9 cellular contexts compared by ENCODE assay signal in genomic region chr21:42062543-42063022, GRCh38. TPM values are rescaled to one million over a fixed set of nuclear protein-coding genes. Genes with fewer than 3 reads are reported as not detected.
DNase-seq lines count a peak whose midpoint lies in the region; ATAC-seq, FAIRE-seq and TF ChIP-seq lines count a peak whose summit lies in the region.
"Had no signal": no experiment of that assay in that cellular context is flagged by ENCODE, and none has a peak within 500 bp of the region (broad histone marks: within the 10 kb centered on the region; RNA-seq: fewer than 3 reads in every experiment).

No MANE protein-coding gene starts in this region.

- H3K27ac Mint-ChIP-seq in CD4-positive, alpha-beta memory T cell, result peak overlapping the region; percentile 99 to 100 (median 99)
- H3K27ac Mint-ChIP-seq in stimulated activated memory B cell treated with anti-CD40 and anti-IgM and Interleukin-4, amounts not matched to agents 10 μg/mL and 1 μg/mL and 100 μg/mL, for 72 hours, result peak overlapping the region; percentile 91
- no peak overlapping the region for H3K27ac Mint-ChIP-seq in endodermal cell

- peaks cover 26 to 72% (median 51%) of the 10 kb centered on the region in 4 donors for H3K4me1 Mint-ChIP-seq in CD4-positive, alpha-beta memory T cell
- peaks cover 91% of the 10 kb centered on the region for H3K4me1 Mint-ChIP-seq in stimulated activated memory B cell treated with anti-CD40 and anti-IgM and Interleukin-4, amounts not matched to agents 10 μg/mL and 1 μg/mL and 100 μg/mL, for 72 hours
- peaks cover 38% of the 10 kb centered on the region for H3K4me1 Mint-ChIP-seq in endodermal cell

- TF ChIP-seq CTCF in HepG2 (CRISPR knock-in tag; IDR thresholded peaks at IDR 0.05), result no peak
- no peak for TF ChIP-seq CTCF in endodermal cell (conservative IDR thresholded peaks at IDR 0.05)

- intact Hi-C loops in CD4-positive, alpha-beta memory T cell (cut with micrococcal nuclease), result loop anchor here (1.0 to 5.0 kb wide), 6 partner anchors 46 to 912 kb away; partner anchors contain the start of genes MX2, PKNOX1, PRDM15 and ZBTB21
- intact Hi-C loops in HepG2 (cut with micrococcal nuclease; ENCODE audit: unreplicated experiment), result no loop called here

- no peak for TF ChIP-seq RAD21 in HepG2 (CRISPR knock-in tag; IDR thresholded peaks at IDR 0.05)

- H3K36me3 Mint-ChIP-seq in CD4-positive, alpha-beta memory T cell, result peaks cover 0 to 3% of the 10 kb centered on the region in 2 donors
- H3K36me3 Mint-ChIP-seq in stimulated activated memory B cell treated with anti-CD40 and anti-IgM and Interleukin-4, amounts not matched to agents 10 μg/mL and 1 μg/mL and 100 μg/mL, for 72 hours, result no peaks in the 10 kb centered on the region
- H3K36me3 Mint-ChIP-seq in endodermal cell (ENCODE audit: low read depth), result no peaks in the 10 kb centered on the region

- no peak overlapping the region for H3K4me2 ChIP-seq in HepG2 (ENCODE audit: low read depth, low read length)

- no peak for TF ChIP-seq POLR2A in HepG2 (IDR thresholded peaks at IDR 0.05; ENCODE audit: insufficient read depth in 1 of 2, low read depth in 2 of 2, low read length in 2 of 2)

- WGBS in HepG2 (ENCODE audit: low lambda C conversion rate), result 4% methylated on average over 5 of the region's 19 CpGs
- WGBS in endodermal cell (ENCODE audit: insufficient coverage in 1 of 2, insufficient read length in 1 of 2), 2 experiments, result 85 to 88% methylated on average over 14 to 19 of the region's 19 CpGs

- H3K4me3 ChIP-seq in CD4-positive, alpha-beta memory T cell (ENCODE audit: low read length in 2 of 2), result peak overlapping the region; percentile 64 to 97
- H3K4me3 ChIP-seq in HepG2 (replicated peaks in 1 of 3; ENCODE audit: insufficient read depth in 1 of 3, low read depth in 2 of 3, low read length in 3 of 3), result no peak overlapping the region
- no peak overlapping the region for H3K4me3 ChIP-seq in endodermal cell (ENCODE audit: low read length)

- H3K79me2 ChIP-seq in HepG2 (ENCODE audit: insufficient read depth, low read length), result no peaks in the 10 kb centered on the region

- TF ChIP-seq EP300 in HepG2 (IDR thresholded peaks at IDR 0.05; ENCODE audit: low read depth in 2 of 2, low read length in 2 of 2), result no peak
- no peak for TF ChIP-seq EP300 in HepG2 (CRISPR knock-in tag; IDR thresholded peaks at IDR 0.05; ENCODE audit: borderline replicate concordance)

- H3K27me3 ChIP-seq in CD4-positive, alpha-beta memory T cell (ENCODE audit: insufficient read depth, low read length), result no peaks in the 10 kb centered on the region
- H3K27me3 ChIP-seq in HepG2 (ENCODE audit: control insufficient read depth in 1 of 2, insufficient read depth in 2 of 2, low read length in 2 of 2) (peaks cover 14 to 82% of the 10 kb centered on the region in 2 experiments), endodermal cell (ENCODE audit: control insufficient read depth, insufficient read depth, low read length, poor library complexity, severe bottlenecking) (no peaks in the 10 kb centered on the region)

- CTCF ChIA-PET in CD4-positive, alpha-beta memory T cell (lab: Charles Lee; ENCODE audit: partially characterized antibody), result interaction anchor here (1.0 to 4.1 kb wide), 5 partner anchors 14 to 138 kb away, joined by 3 to 26 read pairs (median 3); partner anchors contain the start of gene ZBTB21
- CTCF ChIA-PET in HepG2 (lab: Yijun Ruan, JAX; ENCODE audit: low intra/inter-chr PET ratio, low total read pairs), result no interaction called here

- H3K36me3 ChIP-seq in CD4-positive, alpha-beta memory T cell (ENCODE audit: insufficient read depth, low read length), result no peaks in the 10 kb centered on the region
- H3K36me3 ChIP-seq in KOPT-K1 (ENCODE audit: insufficient read depth, low read length), result no peaks in the 10 kb centered on the region; the same call in 1 of the 2 replicates
- H3K36me3 ChIP-seq in HepG2 (replicated peaks in 1 of 2; ENCODE audit: control insufficient read depth in 1 of 2, insufficient read depth in 2 of 2, low read length in 2 of 2), result no peaks in the 10 kb centered on the region
- no peaks in the 10 kb centered on the region for H3K36me3 ChIP-seq in endodermal cell (ENCODE audit: control insufficient read depth, insufficient read depth, low read length)

- no peaks in the 10 kb centered on the region for H3K9me3 ChIP-seq in CD4-positive, alpha-beta memory T cell (ENCODE audit: control insufficient read depth in 1 of 2, low read length in 2 of 2)
- H3K9me3 ChIP-seq in KOPT-K1 (ENCODE audit: insufficient read depth, low read length, poor library complexity, severe bottlenecking) (no peaks in the 10 kb centered on the region), HepG2 (ENCODE audit: low read length) (no peaks in the 10 kb centered on the region), endodermal cell (ENCODE audit: control insufficient read depth, low read length) (no peaks in the 10 kb centered on the region)

- H3K27ac ChIP-seq in CD4-positive, alpha-beta memory T cell (ENCODE audit: low read depth, low read length), result peak overlapping the region; percentile 68
- peak overlapping the region; percentile 99 for H3K27ac ChIP-seq in KOPT-K1 (ENCODE audit: low read depth, low read length, poor library complexity, severe bottlenecking)
- H3K27ac ChIP-seq in HepG2 (ENCODE audit: extremely low read length, insufficient read depth, low read length), result no peak overlapping the region
- no peak overlapping the region for H3K27ac ChIP-seq in endodermal cell (ENCODE audit: low read depth, low read length)

- in situ Hi-C loops in HepG2 (cut with HindIII; ENCODE audit: extremely low pct_ligation_motif_present, low pct_unique_long_range_greater_than_20kb), result no loop called here
- in situ Hi-C loops in ACHN (cut with HindIII; ENCODE audit: low pct_ligation_motif_present, low pct_unique_long_range_greater_than_20kb, low sequenced_read_pairs), result no loop called here

- ATAC-seq in GM21423 (IDR thresholded peaks at IDR 0.05; ENCODE audit: unreplicated experiment), result peak; percentile 41
- ATAC-seq in HepG2, result peak; percentile 15; the same call in 2 of the 3 replicates
- peak; percentile 86 for ATAC-seq in stimulated activated memory B cell treated with anti-CD40 and anti-IgM and Interleukin-4, amounts not matched to agents 10 μg/mL and 1 μg/mL and 100 μg/mL, for 72 hours

- H3K27me3 Mint-ChIP-seq in CD4-positive, alpha-beta memory T cell, result no peaks in the 10 kb centered on the region
- no peaks in the 10 kb centered on the region for H3K27me3 Mint-ChIP-seq in stimulated activated memory B cell treated with anti-CD40 and anti-IgM and Interleukin-4, amounts not matched to agents 10 μg/mL and 1 μg/mL and 100 μg/mL, for 72 hours
- H3K27me3 Mint-ChIP-seq in endodermal cell (ENCODE audit: insufficient read depth), result peaks cover 2% of the 10 kb centered on the region

- FAIRE-seq in HepG2 (lab: Jason Lieb, UNC), result no peak

- no peaks in the 10 kb centered on the region for H4K20me1 ChIP-seq in HepG2 (ENCODE audit: insufficient read depth, low read length)

- no peak overlapping the region for H2AFZ ChIP-seq in HepG2 (ENCODE audit: low read length)

- BruUV-seq in HepG2 (replicated peaks; lab: Mats Ljungman, UMichigan), result no TSS peak

- DNase-seq in CD4-positive, alpha-beta memory T cell, result peak; percentile 96 to 98 (median 97)
- peak; percentile 73 to 83 for DNase-seq in activated CD8-positive, alpha-beta memory T cell treated with anti-CD3 and anti-CD28 coated beads for 1 hour (ENCODE audit: extremely low read depth in 1 of 2, low read depth in 1 of 2)
- no peak for DNase-seq in HepG2 (ENCODE audit: low spot score)
- no peak for DNase-seq in endodermal cell
- DNase-seq in ACHN, result no peak

- peaks cover 45% of the 10 kb centered on the region for H3K4me1 ChIP-seq in CD4-positive, alpha-beta memory T cell (ENCODE audit: insufficient read depth, low read length)
- peaks cover 17% of the 10 kb centered on the region; the same call in 1 of the 2 replicates for H3K4me1 ChIP-seq in HepG2 (ENCODE audit: insufficient read depth, low read length)
- H3K4me1 ChIP-seq in endodermal cell (ENCODE audit: control insufficient read depth, insufficient read depth, low read length), result peaks cover 17% of the 10 kb centered on the region

- POLR2A ChIA-PET in CD4-positive, alpha-beta memory T cell (lab: Charles Lee; ENCODE audit: partially characterized antibody), result interaction anchor here (0.8 to 4.8 kb wide), 23 partner anchors 9 to 341 kb away, joined by 3 to 147 read pairs (median 4); partner anchors contain the start of genes PRDM15, UBASH3A and ZBTB21
- POLR2A ChIA-PET in HepG2 (lab: Yijun Ruan, JAX), result no interaction called here

- H3K9me3 Mint-ChIP-seq in CD4-positive, alpha-beta memory T cell, result no peaks in the 10 kb centered on the region
- H3K9me3 Mint-ChIP-seq in stimulated activated memory B cell treated with anti-CD40 and anti-IgM and Interleukin-4, amounts not matched to agents 10 μg/mL and 1 μg/mL and 100 μg/mL, for 72 hours, result no peaks in the 10 kb centered on the region
- no peaks in the 10 kb centered on the region for H3K9me3 Mint-ChIP-seq in endodermal cell

- H3K4me3 Mint-ChIP-seq in CD4-positive, alpha-beta memory T cell, result peak overlapping the region; percentile 84 to 96 (median 90)
- H3K4me3 Mint-ChIP-seq in stimulated activated memory B cell treated with anti-CD40 and anti-IgM and Interleukin-4, amounts not matched to agents 10 μg/mL and 1 μg/mL and 100 μg/mL, for 72 hours, result peak overlapping the region; percentile 93
- no peak overlapping the region for H3K4me3 Mint-ChIP-seq in endodermal cell

- H3K9ac ChIP-seq in HepG2 (ENCODE audit: insufficient read depth, low read depth, low read length) (no peak overlapping the region), endodermal cell (ENCODE audit: extremely low read depth, low read length, poor library complexity, severe bottlenecking) (no peak overlapping the region)

RNA-seq across cellular contexts. Expression of gene UMODL1, which starts 8.5 kb away (rescaled TPM):
- 1 to 10 TPM in 1 of 2 experiments, under 1 TPM in 1; 0.58 to 1.1 TPM for total RNA-seq in CD4-positive, alpha-beta memory T cell
- under 1 TPM in 1 of 2 donors, not detected in 1; 0.08 TPM for polyA plus RNA-seq in CD4-positive, alpha-beta memory T cell
- total RNA-seq in HepG2 (2016; rRNA removed; fragmentation: Illumina TruSeq; extraction: Trizol), result not detected in 2 replicates
- not detected in 2 replicates for total RNA-seq in HepG2 (2016; cell fraction: cytosol; rRNA removed; fragmentation: Illumina TruSeq; extraction: Trizol; ENCODE audit: low read depth)
- total RNA-seq in HepG2 (2016; cell fraction: insoluble cytoplasmic fraction; rRNA removed; fragmentation: Illumina TruSeq; extraction: Trizol), result not detected in 2 replicates
- not detected in 2 replicates for total RNA-seq in HepG2 (2016; cell fraction: membrane; rRNA removed; fragmentation: Illumina TruSeq; extraction: Trizol)
- total RNA-seq in HepG2 (2016; cell fraction: nucleus; rRNA removed; fragmentation: Illumina TruSeq; extraction: Trizol), result not detected in 2 replicates
- polyA plus RNA-seq in HepG2 (2011; rRNA removed), result not detected in 2 replicates
- polyA plus RNA-seq in HepG2 (2011; cell fraction: cytosol; rRNA removed), result not detected in 2 replicates
- not detected in 2 replicates for polyA plus RNA-seq in HepG2 (2011; cell fraction: nucleus; rRNA removed)
- polyA plus RNA-seq in HepG2 (2012), result not detected in 2 replicates
- polyA plus RNA-seq in HepG2 (2016; cell fraction: cytosol; fragmentation: Illumina TruSeq; extraction: Trizol; ENCODE audit: low read depth), result not detected in 2 replicates
- not detected in 2 replicates for polyA plus RNA-seq in HepG2 (2016; cell fraction: insoluble cytoplasmic fraction; fragmentation: Illumina TruSeq; extraction: Trizol; ENCODE audit: low read depth)
- polyA plus RNA-seq in HepG2 (2016; cell fraction: membrane; fragmentation: Illumina TruSeq; extraction: Trizol; ENCODE audit: low read depth), result not detected in 2 replicates
- not detected in 2 replicates for polyA plus RNA-seq in HepG2 (2016; cell fraction: nucleus; fragmentation: Illumina TruSeq; extraction: Trizol; ENCODE audit: insufficient read depth, low read depth)
- polyA minus RNA-seq in HepG2 (2011; rRNA and poly(A)+ RNA removed; ENCODE audit: low replicate concordance), result not detected in 2 replicates
- not detected in 2 replicates for polyA minus RNA-seq in HepG2 (2011; cell fraction: cytosol; rRNA and poly(A)+ RNA removed)
- not detected in 2 replicates for polyA minus RNA-seq in HepG2 (2011; cell fraction: nucleus; rRNA and poly(A)+ RNA removed)
- under 1 TPM; 0.24 to 0.49 TPM for total RNA-seq in endodermal cell
- 0.11 TPM for polyA plus RNA-seq in endodermal cell (2013, experiment 1 of 2)
- 0.46 TPM for polyA plus RNA-seq in endodermal cell (2013, experiment 2 of 2)
- total RNA-seq: renal cortical epithelial cell had no signal

RNA-seq across cellular contexts. Expression of gene ZBTB21, which starts 52.4 kb away (rescaled TPM):
- total RNA-seq in CD4-positive, alpha-beta memory T cell, result 10 to 100 TPM; 20.4 to 21.7 TPM
- polyA plus RNA-seq in CD4-positive, alpha-beta memory T cell, result 1 to 10 TPM; 4.3 to 6.7 TPM
- total RNA-seq in HepG2 (2016; rRNA removed; fragmentation: Illumina TruSeq; extraction: Trizol) (6.1 and 7.7 TPM in 2 replicates), endodermal cell (10 to 100 TPM; 17.3 to 23.1 TPM)
- total RNA-seq in HepG2 (2016; cell fraction: cytosol; rRNA removed; fragmentation: Illumina TruSeq; extraction: Trizol; ENCODE audit: low read depth), result 0.97 and 1.3 TPM in 2 replicates
- 5.5 and 8.3 TPM in 2 replicates for total RNA-seq in HepG2 (2016; cell fraction: insoluble cytoplasmic fraction; rRNA removed; fragmentation: Illumina TruSeq; extraction: Trizol)
- total RNA-seq in HepG2 (2016; cell fraction: membrane; rRNA removed; fragmentation: Illumina TruSeq; extraction: Trizol), result 3.0 and 3.4 TPM in 2 replicates
- 8.5 and 10.3 TPM in 2 replicates for total RNA-seq in HepG2 (2016; cell fraction: nucleus; rRNA removed; fragmentation: Illumina TruSeq; extraction: Trizol)
- 2.5 and 4.5 TPM in 2 replicates for polyA plus RNA-seq in HepG2 (2011; rRNA removed)
- 1.6 and 2.3 TPM in 2 replicates for polyA plus RNA-seq in HepG2 (2011; cell fraction: cytosol; rRNA removed)
- polyA plus RNA-seq in HepG2 (2011; cell fraction: nucleus; rRNA removed), result 4.3 and 8.3 TPM in 2 replicates
- 3.7 and 5.1 TPM in 2 replicates for polyA plus RNA-seq in HepG2 (2012)
- 0.25 TPM in 2 replicates for polyA plus RNA-seq in HepG2 (2016; cell fraction: cytosol; fragmentation: Illumina TruSeq; extraction: Trizol; ENCODE audit: low read depth)
- 5.7 and 5.8 TPM in 2 replicates for polyA plus RNA-seq in HepG2 (2016; cell fraction: insoluble cytoplasmic fraction; fragmentation: Illumina TruSeq; extraction: Trizol; ENCODE audit: low read depth)
- polyA plus RNA-seq in HepG2 (2016; cell fraction: membrane; fragmentation: Illumina TruSeq; extraction: Trizol; ENCODE audit: low read depth), result 0.60 and 0.90 TPM in 2 replicates
- polyA plus RNA-seq in HepG2 (2016; cell fraction: nucleus; fragmentation: Illumina TruSeq; extraction: Trizol; ENCODE audit: insufficient read depth, low read depth), result 8.0 and 9.0 TPM in 2 replicates
- 6.1 and 21.7 TPM in 2 replicates for polyA minus RNA-seq in HepG2 (2011; rRNA and poly(A)+ RNA removed; ENCODE audit: low replicate concordance)
- polyA minus RNA-seq in HepG2 (2011; cell fraction: cytosol; rRNA and poly(A)+ RNA removed), result 4.0 and 6.0 TPM in 2 replicates
- polyA minus RNA-seq in HepG2 (2011; cell fraction: nucleus; rRNA and poly(A)+ RNA removed), result 14.5 and 16.0 TPM in 2 replicates
- polyA plus RNA-seq in endodermal cell (2013, experiment 1 of 2), result 14.0 TPM
- 14.4 TPM for polyA plus RNA-seq in endodermal cell (2013, experiment 2 of 2)

Comparison
In these comparisons a context has a peak if more than half of its experiments do, and no peak if none do; other contexts are left out.
1. DNase-seq: peak in CD4-positive, alpha-beta memory T cell (5 of 5) and activated CD8-positive, alpha-beta memory T cell treated with anti-CD3 and anti-CD28 coated beads for 1 hour (2 of 2); none in HepG2 (single experiment), endodermal cell (single experiment) and ACHN (single experiment).
2. H3K27ac ChIP-seq: peak in CD4-positive, alpha-beta memory T cell (single experiment) and KOPT-K1 (single experiment); none in HepG2 (single experiment) and endodermal cell (single experiment).
3. H3K4me3 ChIP-seq: peak in CD4-positive, alpha-beta memory T cell (2 of 2); none in HepG2 (0 of 3) and endodermal cell (single experiment).
4. ATAC-seq: peak in every context shown above with its lines; median percentile 86 in stimulated activated memory B cell treated with anti-CD40 and anti-IgM and Interleukin-4, amounts not matched to agents 10 μg/mL and 1 μg/mL and 100 μg/mL, for 72 hours; 41 in GM21423; 15 in HepG2.